In the genomic region with DNA sequence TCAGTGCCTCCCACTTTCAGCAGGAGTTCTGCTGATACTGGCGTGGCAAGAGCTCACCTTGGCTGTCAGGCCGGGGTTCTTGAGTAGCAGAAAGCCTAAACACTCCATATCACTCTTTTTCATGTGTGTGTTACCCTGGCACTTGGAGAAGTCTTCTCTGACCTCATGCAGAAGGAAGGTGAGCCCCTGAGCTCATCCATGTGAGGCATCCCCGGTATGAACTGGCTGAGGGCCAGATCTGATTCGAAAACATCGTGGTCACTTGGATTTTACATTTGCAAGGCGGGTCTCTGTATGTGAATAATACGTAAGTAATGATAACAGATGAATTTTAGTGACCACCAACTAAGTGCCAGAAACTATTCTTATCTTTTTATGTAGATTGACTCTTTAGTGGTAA, we compare ENCODE assay signal across 16 cellular contexts.
DNase-seq lines count a peak whose midpoint lies in the region; TF ChIP-seq lines count a peak whose summit lies in the region.
"Had no signal": no experiment of that assay in that cellular context is flagged by ENCODE, and none has a peak within 500 bp of the region (broad histone marks: within the 10 kb centered on the region; RNA-seq: fewer than 3 reads in every experiment).

No MANE protein-coding gene starts in this region.

- H3K79me2 ChIP-seq in GM23248 (ENCODE audit: insufficient read depth) (no peaks in the 10 kb centered on the region), osteoblast (ENCODE audit: insufficient read depth, low read length) (no peaks in the 10 kb centered on the region)

- H3K27me3 ChIP-seq in GM23248 (replicated peaks; ENCODE audit: insufficient read depth), result no peaks in the 10 kb centered on the region
- peaks cover 3% of the 10 kb centered on the region for H3K27me3 ChIP-seq in osteoblast (ENCODE audit: insufficient read depth, low read length)

- 42 to 43% methylated on average over 7 of the region's 7 CpGs for WGBS in GM23248 (ENCODE audit: low coverage in 1 of 2, low lambda C conversion rate in 2 of 2, missing lambda C conversion rate in 2 of 2), 2 experiments

- TF ChIP-seq CTCF in epithelial cell of esophagus (IDR thresholded peaks at IDR 0.05; ENCODE audit: insufficient read depth, low read depth, low read length, missing control alignments) (no peak), osteoblast (IDR thresholded peaks at IDR 0.05; ENCODE audit: extremely low read depth, low read depth, low read length) (no peak)

- H3K4me3 ChIP-seq in GM23248, result no peak overlapping the region
- no peak overlapping the region for H3K4me3 ChIP-seq in epithelial cell of esophagus (ENCODE audit: low read length)
- H3K4me3 ChIP-seq in osteoblast (ENCODE audit: insufficient read depth, low read length), result no peak overlapping the region

- H3K9me2 ChIP-seq in GM23248 (ENCODE audit: insufficient read depth), result no peaks in the 10 kb centered on the region

- H3K27ac ChIP-seq in GM23248, result no peak overlapping the region
- H3K27ac ChIP-seq in osteoblast (ENCODE audit: low read depth, low read length), result no peak overlapping the region
- H3K27ac ChIP-seq: epithelial cell of prostate, VCaP had no signal

- no peaks in the 10 kb centered on the region for H3K36me3 ChIP-seq in GM23248 (ENCODE audit: low read depth)
- H3K36me3 ChIP-seq in osteoblast (ENCODE audit: insufficient read depth, low read length), result no peaks in the 10 kb centered on the region

- H3F3A ChIP-seq in GM23248 (ENCODE audit: insufficient read depth), result no peaks in the 10 kb centered on the region

- no peak overlapping the region for H3K9ac ChIP-seq in GM23248

- DNase-seq in GM23248, result peak; percentile 63
- peak; percentile 59 for DNase-seq in RPMI7951 (ENCODE audit: low read depth)
- peak; percentile 56 for DNase-seq in epithelial cell of esophagus (ENCODE audit: low read depth)
- DNase-seq in osteoblast (ENCODE audit: insufficient read length, low spot score, missing footprints), result no peak
- no peak for DNase-seq in GDM1 (lab: John Stamatoyannopoulos, UW)
- no peak for DNase-seq in retina
- no peak for DNase-seq in MV-4-11 (lab: John Stamatoyannopoulos, UW)
- DNase-seq: activated naive CD4-positive, alpha-beta T cell treated with Interleukin-2 at 50 U/mL for 16 hours; COR-L47; hypothalamus; NCI-H1694; NCI-H526 treated with DMSO at 0.1 percent for 48 hours; SHP77; small intestine had no signal

- H2AFZ ChIP-seq in GM23248 (no peak overlapping the region), osteoblast (ENCODE audit: low read length) (no peak overlapping the region)

- in situ Hi-C loops in GM23248 (cut with MboI), result no loop called here

- no peaks in the 10 kb centered on the region for H4K20me1 ChIP-seq in GM23248 (ENCODE audit: insufficient read depth)
- H4K20me1 ChIP-seq in osteoblast (ENCODE audit: insufficient read depth, low read length), result no peaks in the 10 kb centered on the region

- H3K9me3 ChIP-seq in GM23248 (ENCODE audit: low read depth) (no peaks in the 10 kb centered on the region), osteoblast (ENCODE audit: low read depth, low read length) (no peaks in the 10 kb centered on the region)

- H3K4me1 ChIP-seq in GM23248 (ENCODE audit: insufficient read depth), result peaks cover 6% of the 10 kb centered on the region; the same call in 1 of the 2 replicates
- peaks cover 8% of the 10 kb centered on the region for H3K4me1 ChIP-seq in osteoblast (ENCODE audit: insufficient read depth, low read length)

- H3K4me2 ChIP-seq in GM23248 (ENCODE audit: unreplicated experiment) (no peak overlapping the region), osteoblast (ENCODE audit: insufficient read depth, low read length) (peak overlapping the region; percentile 7)

Comparison
In these comparisons a context has a peak if more than half of its experiments do, and no peak if none do; other contexts are left out.
1. DNase-seq: peak in GM23248 (single experiment), RPMI7951 (single experiment) and epithelial cell of esophagus (single experiment); none in osteoblast (single experiment), GDM1 (single experiment), retina (single experiment) and MV-4-11 (single experiment).